8 cellular contexts compared by ENCODE assay signal in genomic region chr1:54229281-54229891, GRCh38. TPM values are rescaled to one million over a fixed set of nuclear protein-coding genes. Genes with fewer than 3 reads are reported as not detected.
A peak's percentile ranks its signal among the peaks of the same experiment; 100 is the strongest.
DNase-seq lines count a peak whose midpoint lies in the region; ATAC-seq, FAIRE-seq and TF ChIP-seq lines count a peak whose summit lies in the region.

No MANE protein-coding gene starts in this region.

- no peak for FAIRE-seq in keratinocyte (lab: Jason Lieb, UNC)

- CTCF ChIA-PET in MCF 10A (lab: Yijun Ruan, JAX), result interaction anchor here (0.9 kb wide), 2 partner anchors 22 to 30 kb away, joined by 3 read pairs; no protein-coding TSS in a partner anchor
- CTCF ChIA-PET in activated CD8-positive, alpha-beta T cell treated with anti-CD3 and anti-CD28 coated beads, Interleukin-2, amount 10 ng/mL, durations not matched to agents 7 days and 5 days (lab: Charles Lee), result no interaction called here

- no peaks in the 10 kb centered on the region for H3K79me2 ChIP-seq in keratinocyte (ENCODE audit: control insufficient read depth, insufficient read depth, low read length)

- peaks cover 2% of the 10 kb centered on the region for H3K9me1 ChIP-seq in keratinocyte (ENCODE audit: control insufficient read depth, extremely low read depth, insufficient read depth, low read length)

- no peak overlapping the region for H3K27ac Mint-ChIP-seq in MCF 10A (ENCODE audit: low read depth, unreplicated experiment)
- H3K27ac Mint-ChIP-seq in activated CD8-positive, alpha-beta T cell treated with anti-CD3 and anti-CD28 coated beads, Interleukin-2, amount 10 ng/mL, durations not matched to agents 7 days and 5 days, result peak overlapping the region; percentile 74
- peak overlapping the region; percentile 75 for H3K27ac Mint-ChIP-seq in type B pancreatic cell

- H3K4me3 Mint-ChIP-seq in MCF 10A (ENCODE audit: unreplicated experiment) (no peak overlapping the region), type B pancreatic cell (no peak overlapping the region)
- H3K4me3 Mint-ChIP-seq in activated CD8-positive, alpha-beta T cell treated with anti-CD3 and anti-CD28 coated beads, Interleukin-2, amount 10 ng/mL, durations not matched to agents 7 days and 5 days, result peak overlapping the region; percentile 43

- no peak overlapping the region for H3K4me3 ChIP-seq in breast epithelium
- H3K4me3 ChIP-seq in keratinocyte (ENCODE audit: control insufficient read depth in 2 of 3, extremely low read depth in 1 of 3, insufficient read depth in 2 of 3, low read depth in 1 of 3, low read length in 3 of 3), result no peak overlapping the region

- no peak overlapping the region for H2AFZ ChIP-seq in keratinocyte (ENCODE audit: control insufficient read depth, low read length)

- H3K27me3 ChIP-seq in breast epithelium, result no peaks in the 10 kb centered on the region
- no peaks in the 10 kb centered on the region for H3K27me3 ChIP-seq in keratinocyte (ENCODE audit: control insufficient read depth, extremely low read depth, insufficient read depth, low read length)

- peaks cover 5% of the 10 kb centered on the region for H3K36me3 Mint-ChIP-seq in MCF 10A (ENCODE audit: insufficient read depth, unreplicated experiment)
- peaks cover 38% of the 10 kb centered on the region for H3K36me3 Mint-ChIP-seq in activated CD8-positive, alpha-beta T cell treated with anti-CD3 and anti-CD28 coated beads, Interleukin-2, amount 10 ng/mL, durations not matched to agents 7 days and 5 days (ENCODE audit: low read depth)
- peaks cover 28% of the 10 kb centered on the region for H3K36me3 Mint-ChIP-seq in type B pancreatic cell

- DNase-seq in MCF 10A (ENCODE audit: unreplicated experiment) (peak; percentile 47), breast epithelium (ENCODE audit: low spot score in 2 of 2) (no peak), keratinocyte (ENCODE audit: low read depth, low spot score) (no peak), type B pancreatic cell (ENCODE audit: extremely low spot score, unreplicated experiment) (no peak), SHP77 treated with DMSO at 0.1 percent for 48 hours (lab: John Stamatoyannopoulos, UW) (no peak)
- peak; percentile 30 for DNase-seq in activated CD8-positive, alpha-beta T cell treated with anti-CD3 and anti-CD28 coated beads, Interleukin-2, amount 10 ng/mL, durations not matched to agents 7 days and 5 days

- POLR2A ChIA-PET in MCF 10A (lab: Yijun Ruan, JAX), result interaction anchor here (0.8 kb wide), 1 partner anchor 178 kb away, joined by 3 read pairs; no protein-coding TSS in a partner anchor
- POLR2A ChIA-PET in activated CD8-positive, alpha-beta T cell treated with anti-CD3 and anti-CD28 coated beads, Interleukin-2, amount 10 ng/mL, durations not matched to agents 7 days and 5 days (lab: Charles Lee), result interaction anchor here (0.6 kb wide), 1 partner anchor 97 kb away, joined by 3 read pairs; no protein-coding TSS in a partner anchor

- peak overlapping the region; percentile 3 for H3K4me2 ChIP-seq in keratinocyte (ENCODE audit: control insufficient read depth, extremely low read depth, insufficient read depth, low read depth, low read length)

- peak; percentile 61 for ATAC-seq in activated CD8-positive, alpha-beta T cell treated with anti-CD3 and anti-CD28 coated beads, Interleukin-2, amount 10 ng/mL, durations not matched to agents 7 days and 5 days
- ATAC-seq in GM21515 (IDR thresholded peaks at IDR 0.05; ENCODE audit: unreplicated experiment) (no peak), GM19035 (IDR thresholded peaks at IDR 0.05; ENCODE audit: unreplicated experiment) (no peak)

- intact Hi-C loops in MCF 10A (cut with micrococcal nuclease) (no loop called here), breast epithelium (cut with DNase I; ENCODE audit: low total_unique reads) (no loop called here)

- H4K20me1 ChIP-seq in keratinocyte (ENCODE audit: control insufficient read depth, extremely low read depth, insufficient read depth, low read length), result no peaks in the 10 kb centered on the region

- TF ChIP-seq CTCF in MCF 10A (IDR thresholded peaks at IDR 0.05; ENCODE audit: unreplicated experiment) (no peak), breast epithelium (IDR thresholded peaks at IDR 0.05) (no peak), keratinocyte (optimal IDR thresholded peaks at IDR 0.05 in 1 of 3, IDR thresholded peaks at IDR 0.05 in 1 of 3, conservative IDR thresholded peaks at IDR 0.05 in 1 of 3; ENCODE audit: extremely low read depth in 1 of 3, insufficient read depth in 2 of 3, low read length in 3 of 3) (no peak), type B pancreatic cell (conservative IDR thresholded peaks at IDR 0.05) (no peak)

- no TSS peak for BruUV-seq in MCF 10A (replicated peaks; lab: Mats Ljungman, UMichigan)

- dilution Hi-C loops in keratinocyte (cut with MboI; ENCODE audit: extremely low pct_ligation_motif_present, low sequenced_read_pairs), result no loop called here

- H3K9ac ChIP-seq in keratinocyte (ENCODE audit: control insufficient read depth, extremely low read depth, insufficient read depth, low read length), result no peak overlapping the region

- H3K9me3 ChIP-seq in breast epithelium (no peaks in the 10 kb centered on the region), keratinocyte (ENCODE audit: control insufficient read depth, low read depth, low read length) (no peaks in the 10 kb centered on the region)

- H3K9me3 Mint-ChIP-seq in MCF 10A (ENCODE audit: unreplicated experiment), result no peaks in the 10 kb centered on the region
- no peaks in the 10 kb centered on the region for H3K9me3 Mint-ChIP-seq in activated CD8-positive, alpha-beta T cell treated with anti-CD3 and anti-CD28 coated beads, Interleukin-2, amount 10 ng/mL, durations not matched to agents 7 days and 5 days (ENCODE audit: insufficient read depth)
- H3K9me3 Mint-ChIP-seq in type B pancreatic cell, result no peaks in the 10 kb centered on the region

- H3K27ac ChIP-seq in breast epithelium (peak overlapping the region in 1 of 2 donors; percentile 69), keratinocyte (ENCODE audit: control insufficient read depth, insufficient read depth, low read length) (no peak overlapping the region)

- H3K4me1 Mint-ChIP-seq in MCF 10A (ENCODE audit: insufficient read depth, unreplicated experiment) (peaks cover 16% of the 10 kb centered on the region), type B pancreatic cell (ENCODE audit: unreplicated experiment) (peaks cover 12% of the 10 kb centered on the region)
- peaks cover 30% of the 10 kb centered on the region for H3K4me1 Mint-ChIP-seq in activated CD8-positive, alpha-beta T cell treated with anti-CD3 and anti-CD28 coated beads, Interleukin-2, amount 10 ng/mL, durations not matched to agents 7 days and 5 days (ENCODE audit: low read depth)

- H3K27me3 Mint-ChIP-seq in MCF 10A (ENCODE audit: insufficient read depth, unreplicated experiment) (no peaks in the 10 kb centered on the region), type B pancreatic cell (no peaks in the 10 kb centered on the region)
- no peaks in the 10 kb centered on the region for H3K27me3 Mint-ChIP-seq in activated CD8-positive, alpha-beta T cell treated with anti-CD3 and anti-CD28 coated beads, Interleukin-2, amount 10 ng/mL, durations not matched to agents 7 days and 5 days (ENCODE audit: low read depth)

- H3K36me3 ChIP-seq in breast epithelium (no peaks in the 10 kb centered on the region), keratinocyte (ENCODE audit: control insufficient read depth in 2 of 2, extremely low read depth in 1 of 2, insufficient read depth in 2 of 2, low read length in 2 of 2) (peaks cover 0 to 6% of the 10 kb centered on the region in 2 experiments)

- H3K4me1 ChIP-seq in breast epithelium, result peaks cover 0 to 4% of the 10 kb centered on the region in 2 donors
- H3K4me1 ChIP-seq in keratinocyte (ENCODE audit: control insufficient read depth, extremely low read depth, insufficient read depth, low read length), result peaks cover 9% of the 10 kb centered on the region

- no peak for TF ChIP-seq POLR2A in breast epithelium (IDR thresholded peaks at IDR 0.05)

RNA-seq across cellular contexts. Expression of gene MRPL37, which starts 29.4 kb away (rescaled TPM):
- 98.2 and 128 TPM in 2 replicates for total RNA-seq in MCF 10A (2022)
- 10 to 100 TPM; 44.6 to 70.7 (median 48.8) TPM for total RNA-seq in breast epithelium
- total RNA-seq in activated CD8-positive, alpha-beta T cell treated with anti-CD3 and anti-CD28 coated beads, Interleukin-2, amount 10 ng/mL, durations not matched to agents 7 days and 5 days, result 100 to 1,000 TPM; 115 TPM
- 30.9 to 31.7 TPM (median 31.0 TPM) in 3 replicates for polyA plus RNA-seq in keratinocyte
- polyA plus RNA-seq in keratinocyte (2011; ENCODE audit: low read depth), result 14.8 TPM
- 23.6 and 33.6 TPM in 2 replicates for polyA plus RNA-seq in keratinocyte (2011; cell fraction: cytosol; rRNA removed)
- 11.9 and 19.0 TPM in 2 replicates for polyA plus RNA-seq in keratinocyte (2011; cell fraction: nucleus; rRNA removed)
- polyA plus RNA-seq in keratinocyte (2012; ENCODE audit: low replicate concordance), result 82.8 and 94.6 TPM in 2 replicates
- polyA minus RNA-seq in keratinocyte, result 24.4 to 43.2 TPM (median 24.8 TPM) in 3 replicates
- 18.8 TPM for polyA minus RNA-seq in keratinocyte (2011; cell fraction: cytosol; rRNA and poly(A)+ RNA removed)
- 5.7 and 5.8 TPM in 2 replicates for polyA minus RNA-seq in keratinocyte (2011; cell fraction: nucleus; rRNA and poly(A)+ RNA removed)
- total RNA-seq in type B pancreatic cell (ENCODE audit: low replicate concordance), result 77.9 and 78.4 TPM in 2 replicates

RNA-seq across cellular contexts. Expression of gene CYB5RL, which starts 29.6 kb away (rescaled TPM):
- total RNA-seq in MCF 10A (2022) (4.6 and 5.4 TPM in 2 replicates), breast epithelium (1 to 10 TPM; 4.5 to 8.0 (median 7.5) TPM), type B pancreatic cell (ENCODE audit: low replicate concordance) (10.3 and 10.9 TPM in 2 replicates)
- total RNA-seq in activated CD8-positive, alpha-beta T cell treated with anti-CD3 and anti-CD28 coated beads, Interleukin-2, amount 10 ng/mL, durations not matched to agents 7 days and 5 days, result 10 to 100 TPM; 13.1 to 15.5 TPM
- 0.67 to 1.3 TPM (median 0.73 TPM) in 3 replicates for polyA plus RNA-seq in keratinocyte
- polyA plus RNA-seq in keratinocyte (2011; ENCODE audit: low read depth), result 0.29 TPM
- 0.62 and 0.75 TPM in 2 replicates for polyA plus RNA-seq in keratinocyte (2011; cell fraction: cytosol; rRNA removed)
- 0.92 and 1.0 TPM in 2 replicates for polyA plus RNA-seq in keratinocyte (2011; cell fraction: nucleus; rRNA removed)
- 0.99 and 1.1 TPM in 2 replicates for polyA plus RNA-seq in keratinocyte (2012; ENCODE audit: low replicate concordance)
- 1.1 to 2.1 TPM (median 1.5 TPM) in 3 replicates for polyA minus RNA-seq in keratinocyte
- not detected for polyA minus RNA-seq in keratinocyte (2011; cell fraction: cytosol; rRNA and poly(A)+ RNA removed)
- polyA minus RNA-seq in keratinocyte (2011; cell fraction: nucleus; rRNA and poly(A)+ RNA removed), result 0.21 and 0.39 TPM in 2 replicates

Comparison
In these comparisons a context has a peak if more than half of its experiments do, and no peak if none do; other contexts are left out.
1. DNase-seq: peak in MCF 10A (single experiment) and activated CD8-positive, alpha-beta T cell treated with anti-CD3 and anti-CD28 coated beads, Interleukin-2, amount 10 ng/mL, durations not matched to agents 7 days and 5 days (single experiment); none in breast epithelium (0 of 2), keratinocyte (single experiment), type B pancreatic cell (single experiment) and SHP77 treated with DMSO at 0.1 percent for 48 hours (single experiment).